In genomic region chr1:43557744-43558245, GRCh38 we compare ENCODE assay signal across 12 cellular contexts. TPM values are rescaled to one million over a fixed set of nuclear protein-coding genes. Genes with fewer than 3 reads are reported as not detected.
DNase-seq lines count a peak whose midpoint lies in the region; ATAC-seq and TF ChIP-seq lines count a peak whose summit lies in the region.
"Had no signal": no experiment of that assay in that cellular context is flagged by ENCODE, and none has a peak within 500 bp of the region (broad histone marks: within the 10 kb centered on the region; RNA-seq: fewer than 3 reads in every experiment).

No MANE protein-coding gene starts in this region.

- ATAC-seq in GM19351 (IDR thresholded peaks at IDR 0.05; ENCODE audit: unreplicated experiment) = no peak
- no peak for ATAC-seq in activated CD4-positive, CD25-positive, alpha-beta regulatory T cell treated with anti-CD3 and anti-CD28 coated beads, Interleukin-2, amount 50 U/mL, for 24 hours

- in situ Hi-C loops in GM13976 (cut with MboI; ENCODE audit: low sequenced_read_pairs, unreplicated experiment) = no loop called here

- TF ChIP-seq POLR2A in esophagus muscularis mucosa (IDR thresholded peaks at IDR 0.05; ENCODE audit: low read depth) = no peak

- H3K27ac ChIP-seq in esophagus muscularis mucosa (replicated peaks in 1 of 4) = peak overlapping the region; percentile 76 to 88 (median 82)
- peak overlapping the region; percentile 79 for H3K27ac ChIP-seq in muscle layer of duodenum (ENCODE audit: low read length)
- H3K27ac ChIP-seq: BLaER1 had no signal

- TF ChIP-seq CTCF in AG10803 (conservative IDR thresholded peaks at IDR 0.05; ENCODE audit: low read length) = no peak
- no peak for TF ChIP-seq CTCF in esophagus muscularis mucosa (IDR thresholded peaks at IDR 0.05)
- no peak for TF ChIP-seq CTCF in GM13976 (IDR thresholded peaks at IDR 0.05; ENCODE audit: borderline replicate concordance, control extremely low read depth, extremely low read depth, insufficient read depth, missing control alignments)

- no peak overlapping the region for H3K4me3 ChIP-seq in AG10803 (ENCODE audit: low read length)
- H3K4me3 ChIP-seq in esophagus muscularis mucosa = peak overlapping the region; percentile 13 to 37 (median 26)
- peak overlapping the region in 1 of 2 donors; percentile 29 for H3K4me3 ChIP-seq in muscle layer of duodenum (ENCODE audit: low read depth in 1 of 2, low read length in 2 of 2)
- H3K4me3 ChIP-seq: BLaER1 had no signal

- no peak for TF ChIP-seq EP300 in esophagus muscularis mucosa (IDR thresholded peaks at IDR 0.05)

- H3K27me3 ChIP-seq in esophagus muscularis mucosa = no peaks in the 10 kb centered on the region
- no peaks in the 10 kb centered on the region for H3K27me3 ChIP-seq in muscle layer of duodenum (ENCODE audit: low read depth, low read length)
- H3K27me3 ChIP-seq: BLaER1 had no signal

- H3K4me1 ChIP-seq in esophagus muscularis mucosa = peaks cover 4 to 51% (median 40%) of the 10 kb centered on the region in 4 donors
- peaks cover 20% of the 10 kb centered on the region in 2 donors for H3K4me1 ChIP-seq in muscle layer of duodenum (ENCODE audit: control insufficient read depth in 1 of 2, insufficient read depth in 2 of 2, low read length in 2 of 2)

- 54% methylated on average over 9 of the region's 9 CpGs for WGBS in esophagus muscularis mucosa

- H3K36me3 ChIP-seq in esophagus muscularis mucosa (peaks cover 0 to 25% (median 9%) of the 10 kb centered on the region in 4 donors), muscle layer of duodenum (ENCODE audit: control insufficient read depth in 1 of 2, insufficient read depth in 2 of 2, low read length in 2 of 2) (peaks cover 0 to 8% of the 10 kb centered on the region in 2 donors)

- peak; percentile 38 for DNase-seq in AG10803 (ENCODE audit: low read depth)
- DNase-seq in NCI-H226 = peak; percentile 61
- DNase-seq in esophagus muscularis mucosa (ENCODE audit: extremely low spot score) = no peak
- DNase-seq in GM13976 (ENCODE audit: low spot score) = no peak
- DNase-seq in HK-2 (ENCODE audit: unreplicated experiment) = no peak
- DNase-seq: hippocampal formation, NCI-H1436 treated with DMSO at 0.1 percent for 48 hours, SW 1271 had no signal

- intact Hi-C loops in esophagus muscularis mucosa (cut with DNase I) = loop anchor here (2.0 kb wide), 1 partner anchor 25 kb away; no protein-coding TSS in a partner anchor

- H3K9me3 ChIP-seq in esophagus muscularis mucosa (no peaks in the 10 kb centered on the region), muscle layer of duodenum (ENCODE audit: control insufficient read depth in 1 of 2, low read length in 2 of 2) (no peaks in the 10 kb centered on the region)
- H3K9me3 ChIP-seq: BLaER1 had no signal

RNA-seq across cellular contexts. Expression of gene PTPRF, which starts 27.1 kb away (rescaled TPM):
- 10 to 100 TPM; 33.8 to 84.2 (median 53.7) TPM for total RNA-seq in esophagus muscularis mucosa

Comparison
In these comparisons a context has a peak if more than half of its experiments do, and no peak if none do; other contexts are left out.
1. DNase-seq: peak in AG10803 (single experiment) and NCI-H226 (single experiment); none in esophagus muscularis mucosa (single experiment), GM13976 (single experiment) and HK-2 (single experiment).